In genomic region chr13:39688278-39688677, GRCh38 we compare ENCODE assay signal across 12 cellular contexts. TPM values are rescaled to one million over a fixed set of nuclear protein-coding genes. Genes with fewer than 3 reads are reported as not detected.
DNase-seq lines count a peak whose midpoint lies in the region; ATAC-seq and TF ChIP-seq lines count a peak whose summit lies in the region.
"Had no signal": no experiment of that assay in that cellular context is flagged by ENCODE, and none has a peak within 500 bp of the region (broad histone marks: within the 10 kb centered on the region; RNA-seq: fewer than 3 reads in every experiment).

No MANE protein-coding gene starts in this region.

- H3K36me3 Mint-ChIP-seq in activated naive CD8-positive, alpha-beta T cell treated with anti-CD3 and anti-CD28 coated beads for 36 hours = peaks cover 11% of the 10 kb centered on the region
- no peaks in the 10 kb centered on the region for H3K36me3 Mint-ChIP-seq in Calu3 (ENCODE audit: insufficient read depth, unreplicated experiment)

- intact Hi-C loops in lower leg skin (cut with DNase I; ENCODE audit: low total_unique reads) = loop anchor here (10.0 kb wide), 1 partner anchor 1007 kb away; no protein-coding TSS in a partner anchor
- intact Hi-C loops in Calu3 (cut with micrococcal nuclease; ENCODE audit: unreplicated experiment) = no loop called here

- TF ChIP-seq POLR2A in lower leg skin (IDR thresholded peaks at IDR 0.05) = no peak

- TF ChIP-seq CTCF in lower leg skin (IDR thresholded peaks at IDR 0.05) = no peak
- no peak for TF ChIP-seq CTCF in GM10266 (IDR thresholded peaks at IDR 0.05; ENCODE audit: control insufficient read depth, insufficient read depth, low read depth, missing control alignments)
- TF ChIP-seq CTCF in Calu3 (IDR thresholded peaks at IDR 0.05; ENCODE audit: unreplicated experiment) = no peak

- WGBS in lower leg skin, 2 donors = 74 to 84% methylated on average over 3 of the region's 3 CpGs

- DNase-seq in KBM-7 (peak; percentile 27), Ammon's horn (ENCODE audit: low spot score) (no peak), lower leg skin (ENCODE audit: low spot score in 2 of 2) (no peak), GM10266 (ENCODE audit: extremely low spot score) (no peak), Calu3 (no peak)
- no peak for DNase-seq in activated naive CD8-positive, alpha-beta T cell treated with anti-CD3 and anti-CD28 coated beads for 36 hours
- DNase-seq: hypothalamus, NCI-H2081, pancreas, PC-3 had no signal

- peaks cover 13% of the 10 kb centered on the region for H3K4me1 Mint-ChIP-seq in activated naive CD8-positive, alpha-beta T cell treated with anti-CD3 and anti-CD28 coated beads for 36 hours
- H3K4me1 Mint-ChIP-seq in Calu3 (ENCODE audit: low read depth, unreplicated experiment) = no peaks in the 10 kb centered on the region

- CTCF ChIA-PET in Calu3 (lab: Charles Lee) = no interaction called here

- H3K4me3 Mint-ChIP-seq in activated naive CD8-positive, alpha-beta T cell treated with anti-CD3 and anti-CD28 coated beads for 36 hours = no peak overlapping the region
- no peak overlapping the region for H3K4me3 Mint-ChIP-seq in Calu3 (ENCODE audit: low read depth, unreplicated experiment)

- no TSS peak for BruUV-seq in Calu3 (replicated peaks; lab: Mats Ljungman, UMichigan)

- H3K27ac Mint-ChIP-seq in activated naive CD8-positive, alpha-beta T cell treated with anti-CD3 and anti-CD28 coated beads for 36 hours = peak overlapping the region; percentile 55
- no peak overlapping the region for H3K27ac Mint-ChIP-seq in Calu3 (ENCODE audit: unreplicated experiment)

- H3K4me3 ChIP-seq in lower leg skin (ENCODE audit: low read depth, poor library complexity, severe bottlenecking) = no peak overlapping the region
- H3K4me3 ChIP-seq: pancreas had no signal

- ATAC-seq in GM18502 (IDR thresholded peaks at IDR 0.05; ENCODE audit: poor library complexity, unreplicated experiment) (peak; percentile 37), GM21529 (IDR thresholded peaks at IDR 0.05; ENCODE audit: unreplicated experiment) (peak; percentile 38)
- ATAC-seq: pancreas, PC-3 had no signal

- no peaks in the 10 kb centered on the region for H3K9me3 Mint-ChIP-seq in activated naive CD8-positive, alpha-beta T cell treated with anti-CD3 and anti-CD28 coated beads for 36 hours
- no peaks in the 10 kb centered on the region for H3K9me3 Mint-ChIP-seq in Calu3 (ENCODE audit: low read depth, unreplicated experiment)

- no peaks in the 10 kb centered on the region for H3K27me3 Mint-ChIP-seq in activated naive CD8-positive, alpha-beta T cell treated with anti-CD3 and anti-CD28 coated beads for 36 hours
- no peaks in the 10 kb centered on the region for H3K27me3 Mint-ChIP-seq in Calu3 (ENCODE audit: unreplicated experiment)

- in situ Hi-C loops in KBM-7 (cut with MboI; ENCODE audit: low pct_unique_long_range_greater_than_20kb, low sequenced_read_pairs) = no loop called here

RNA-seq across cellular contexts. Expression of gene COG6, which starts 32.8 kb away (rescaled TPM):
- total RNA-seq in activated naive CD8-positive, alpha-beta T cell treated with anti-CD3 and anti-CD28 coated beads for 36 hours = 10 to 100 TPM; 24.8 to 30.0 TPM
- 10 to 100 TPM; 16.8 to 24.3 (median 20.5) TPM for total RNA-seq in lower leg skin
- 23.7 and 26.6 TPM in 2 replicates for total RNA-seq in Calu3 (2022)
